In genomic region chr7:98211221-98211675, GRCh38 we compare ENCODE assay signal across 8 cellular contexts. TPM values are rescaled to one million over a fixed set of nuclear protein-coding genes. Genes with fewer than 3 reads are reported as not detected.
DNase-seq lines count a peak whose midpoint lies in the region; ATAC-seq, FAIRE-seq and TF ChIP-seq lines count a peak whose summit lies in the region.

BHLHA15 (plus strand) TSS chr7:98211439; CDS start chr7:98212310, 871 bp downstream.

- H3K4me1 ChIP-seq in CD4-positive, CD25-positive, alpha-beta regulatory T cell (ENCODE audit: control insufficient read depth, insufficient read depth, low read length, poor library complexity, severe bottlenecking): peaks cover 9% of the 10 kb centered on the region
- H3K4me1 ChIP-seq in HEK293 (ENCODE audit: control insufficient read depth, insufficient read depth, low read length): no peaks in the 10 kb centered on the region
- no peaks in the 10 kb centered on the region for H3K4me1 ChIP-seq in endothelial cell of umbilical vein (ENCODE audit: control insufficient read depth, extremely low read depth, insufficient read depth, low read length)

- DNase-seq in CD4-positive, CD25-positive, alpha-beta regulatory T cell: peak in 1 of 3 donors; percentile 37
- DNase-seq in T-helper 17 cell: peak in 2 of 3 donors; percentile 26 to 32
- DNase-seq in endothelial cell of umbilical vein (ENCODE audit: low read depth, low spot score): no peak
- peak; percentile 71 for DNase-seq in nephron progenitor cell
- no peak for DNase-seq in SIG-M5 (lab: John Stamatoyannopoulos, UW)
- DNase-seq in midbrain (lab: John Stamatoyannopoulos, UW): no peak

- peaks cover 11% of the 10 kb centered on the region for H3K36me3 ChIP-seq in CD4-positive, CD25-positive, alpha-beta regulatory T cell (ENCODE audit: control insufficient read depth, insufficient read depth, low read length)
- peaks cover 0 to 9% of the 10 kb centered on the region in 2 experiments; a peak in 1 of 3 replicates for H3K36me3 ChIP-seq in HEK293 (ENCODE audit: control insufficient read depth in 2 of 2, insufficient read depth in 1 of 2, low read length in 2 of 2)
- peaks cover 0 to 10% of the 10 kb centered on the region in 2 experiments for H3K36me3 ChIP-seq in endothelial cell of umbilical vein (ENCODE audit: control insufficient read depth in 2 of 2, extremely low read depth in 1 of 2, insufficient read depth in 2 of 2, low read length in 2 of 2)

- peaks cover 0 to 11% (median under 1%) of the 10 kb centered on the region in 4 donors for H3K4me1 Mint-ChIP-seq in CD4-positive, CD25-positive, alpha-beta regulatory T cell
- H3K4me1 Mint-ChIP-seq in T-helper 17 cell (peaks cover 4% of the 10 kb centered on the region), nephron progenitor cell (peaks cover 15% of the 10 kb centered on the region)

- no peaks in the 10 kb centered on the region for H4K20me1 ChIP-seq in endothelial cell of umbilical vein (replicated peaks; ENCODE audit: control insufficient read depth, extremely low read depth, insufficient read depth, low read length)

- H3K9me1 ChIP-seq in endothelial cell of umbilical vein (replicated peaks; ENCODE audit: control insufficient read depth, extremely low read depth, insufficient read depth, low read length): no peaks in the 10 kb centered on the region

- TF ChIP-seq CTCF in HEK293 (tag by site-specific recombination; IDR thresholded peaks at IDR 0.05) (no peak), endothelial cell of umbilical vein (IDR thresholded peaks at IDR 0.05; ENCODE audit: extremely low read depth in 1 of 2, insufficient read depth in 1 of 2, low read depth in 1 of 2, low read length in 2 of 2) (no peak), nephron progenitor cell (IDR thresholded peaks at IDR 0.05) (no peak)

- H3K9ac ChIP-seq in endothelial cell of umbilical vein (replicated peaks; ENCODE audit: extremely low read depth, insufficient read depth, low read length): no peak within 1 kb of the TSS

- peaks cover 7% of the 10 kb centered on the region for H3K36me3 Mint-ChIP-seq in CD4-positive, CD25-positive, alpha-beta regulatory T cell
- H3K36me3 Mint-ChIP-seq in T-helper 17 cell (ENCODE audit: low read depth) (no peaks in the 10 kb centered on the region), nephron progenitor cell (ENCODE audit: low read depth) (peaks cover 13% of the 10 kb centered on the region)

- H3K27ac Mint-ChIP-seq in CD4-positive, CD25-positive, alpha-beta regulatory T cell: no peak within 1 kb of the TSS
- H3K27ac Mint-ChIP-seq in T-helper 17 cell (no peak within 1 kb of the TSS), nephron progenitor cell (no peak within 1 kb of the TSS)

- no peaks in the 10 kb centered on the region for H3K9me3 Mint-ChIP-seq in CD4-positive, CD25-positive, alpha-beta regulatory T cell
- no peaks in the 10 kb centered on the region for H3K9me3 Mint-ChIP-seq in nephron progenitor cell

- H3K27me3 Mint-ChIP-seq in CD4-positive, CD25-positive, alpha-beta regulatory T cell: no peaks in the 10 kb centered on the region
- H3K27me3 Mint-ChIP-seq in T-helper 17 cell: no peaks in the 10 kb centered on the region
- H3K27me3 Mint-ChIP-seq in nephron progenitor cell (ENCODE audit: low read depth, poor library complexity): peaks cover 12% of the 10 kb centered on the region

- H2AFZ ChIP-seq in endothelial cell of umbilical vein (ENCODE audit: low read depth, low read length): peak within 1 kb of the TSS; percentile 22

- H3K4me3 ChIP-seq in CD4-positive, CD25-positive, alpha-beta regulatory T cell (ENCODE audit: low read depth, low read length): no peak within 1 kb of the TSS
- peak within 1 kb of the TSS; percentile 41 for H3K4me3 ChIP-seq in HEK293 (ENCODE audit: low read depth, low read length)
- H3K4me3 ChIP-seq in endothelial cell of umbilical vein (replicated peaks in 1 of 3; ENCODE audit: insufficient read depth in 1 of 3, low read depth in 1 of 3, low read length in 3 of 3): peak within 1 kb of the TSS in 2 of 3 experiments; percentile 10 to 38

- no peak for FAIRE-seq in endothelial cell of umbilical vein (lab: Jason Lieb, UNC)

- H3K4me2 ChIP-seq in endothelial cell of umbilical vein (ENCODE audit: insufficient read depth, low read length): no peak within 1 kb of the TSS

- H3K79me2 ChIP-seq in endothelial cell of umbilical vein (ENCODE audit: control insufficient read depth, insufficient read depth, low read length): no peaks in the 10 kb centered on the region

- no TSS peak for BruUV-seq in endothelial cell of umbilical vein (replicated peaks; lab: Mats Ljungman, UMichigan)

- peak; percentile 21 to 36 for ATAC-seq in CD4-positive, CD25-positive, alpha-beta regulatory T cell (ENCODE audit: low read depth in 2 of 2)
- ATAC-seq in T-helper 17 cell (peak; percentile 27), GM19467 (IDR thresholded peaks at IDR 0.05; ENCODE audit: unreplicated experiment) (no peak)

- intact Hi-C loops in endothelial cell of umbilical vein (cut with micrococcal nuclease): no loop called here

- dilution Hi-C loops in endothelial cell of umbilical vein (cut with MboI; ENCODE audit: extremely low pct_ligation_motif_present, low sequenced_read_pairs): no loop called here

- no peaks in the 10 kb centered on the region for H3K9me3 ChIP-seq in CD4-positive, CD25-positive, alpha-beta regulatory T cell (ENCODE audit: control insufficient read depth in 2 of 2, low read length in 2 of 2)
- H3K9me3 ChIP-seq in HEK293 (ENCODE audit: control insufficient read depth, insufficient read depth, low read depth, low read length) (no peaks in the 10 kb centered on the region), T-helper 17 cell (ENCODE audit: control insufficient read depth, low read length, poor library complexity, severe bottlenecking) (no peaks in the 10 kb centered on the region), endothelial cell of umbilical vein (replicated peaks; ENCODE audit: control insufficient read depth, insufficient read depth, low read length) (no peaks in the 10 kb centered on the region)

- no peaks in the 10 kb centered on the region for H3K27me3 ChIP-seq in CD4-positive, CD25-positive, alpha-beta regulatory T cell (ENCODE audit: control insufficient read depth, insufficient read depth, low read length)
- H3K27me3 ChIP-seq in endothelial cell of umbilical vein (ENCODE audit: control insufficient read depth in 2 of 2, insufficient read depth in 2 of 2, low read length in 2 of 2): no peaks in the 10 kb centered on the region

- H3K27ac ChIP-seq in CD4-positive, CD25-positive, alpha-beta regulatory T cell (ENCODE audit: insufficient read depth, low read length, poor library complexity, severe bottlenecking): no peak within 1 kb of the TSS
- H3K27ac ChIP-seq in HEK293 (ENCODE audit: extremely low read depth, low read depth, low read length) (no peak within 1 kb of the TSS), endothelial cell of umbilical vein (ENCODE audit: insufficient read depth, low read depth, low read length) (no peak within 1 kb of the TSS)

- no peak for TF ChIP-seq POLR2A in endothelial cell of umbilical vein (IDR thresholded peaks at IDR 0.05; ENCODE audit: low read depth, low read length)

- H3K4me3 Mint-ChIP-seq in CD4-positive, CD25-positive, alpha-beta regulatory T cell: peak within 1 kb of the TSS in 3 of 4 donors; percentile 73 to 81 (median 74)
- H3K4me3 Mint-ChIP-seq in T-helper 17 cell: peak within 1 kb of the TSS; percentile 76
- peak within 1 kb of the TSS; percentile 68 for H3K4me3 Mint-ChIP-seq in nephron progenitor cell

- POLR2A ChIA-PET in HEK293 (lab: Yijun Ruan, JAX): interaction anchor here (0.6 kb wide), 1 partner anchor 45 kb away, joined by 4 read pairs; no protein-coding TSS in a partner anchor
- POLR2A ChIA-PET in endothelial cell of umbilical vein (lab: Charles Lee): no interaction called here

- CTCF ChIA-PET in HEK293 (lab: Yijun Ruan, JAX) (interaction anchor here (1.5 kb wide), 1 partner anchor 43 kb away, joined by 3 read pairs; no protein-coding TSS in a partner anchor), endothelial cell of umbilical vein (lab: Charles Lee) (interaction anchor here (1.0 to 2.4 kb wide), 2 partner anchors 43 to 190 kb away, joined by 3 to 8 read pairs; no protein-coding TSS in a partner anchor)

TF ChIP-seq in HEK293, 187 proteins besides CTCF, POLR2A, EP300 and RAD21 (continues in another document):
- TF ChIP-seq ZNF558 (tag by site-specific recombination; IDR thresholded peaks at IDR 0.05) (no peak), ZNF510 (tag by site-specific recombination; IDR thresholded peaks at IDR 0.05; ENCODE audit: insufficient replicate concordance) (no peak), ZNF654 (tag by site-specific recombination; IDR thresholded peaks at IDR 0.05; ENCODE audit: low read depth) (no peak), ZNF223 (tag by site-specific recombination; IDR thresholded peaks at IDR 0.05) (no peak), ZSCAN23 (tag by site-specific recombination; IDR thresholded peaks at IDR 0.05) (no peak), MYNN (tag by site-specific recombination; IDR thresholded peaks at IDR 0.05; ENCODE audit: borderline replicate concordance) (no peak), ZNF530 (tag by site-specific recombination; IDR thresholded peaks at IDR 0.05; ENCODE audit: low read depth) (no peak), ZNF423 (tag by site-specific recombination; IDR thresholded peaks at IDR 0.05) (no peak)

TF ChIP-seq in endothelial cell of umbilical vein, 7 proteins besides CTCF, POLR2A, EP300 and RAD21 (continues in another document):
- no peak for TF ChIP-seq POLR2AphosphoS5 (IDR thresholded peaks at IDR 0.05; ENCODE audit: insufficient read depth, low read depth, low read length)
- TF ChIP-seq GATA2 (IDR thresholded peaks at IDR 0.05; ENCODE audit: insufficient read depth, insufficient read length, low read depth, low read length): no peak
- TF ChIP-seq, protein P1, sequence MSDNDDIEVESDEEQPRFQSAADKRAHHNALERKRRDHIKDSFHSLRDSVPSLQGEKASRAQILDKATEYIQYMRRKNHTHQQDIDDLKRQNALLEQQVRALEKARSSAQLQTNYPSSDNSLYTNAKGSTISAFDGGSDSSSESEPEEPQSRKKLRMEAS (IDR thresholded peaks at IDR 0.05; ENCODE audit: insufficient read depth, insufficient read length): no peak
- no peak for TF ChIP-seq EZH2 (IDR thresholded peaks at IDR 0.05; ENCODE audit: borderline replicate concordance, low read depth, low read length, severe bottlenecking)
- no peak for TF ChIP-seq FOS (IDR thresholded peaks at IDR 0.05; ENCODE audit: borderline replicate concordance, insufficient read depth, low read length)

RNA-seq across cellular contexts. Expression of gene BHLHA15, which starts in this region (rescaled TPM):
- not detected for total RNA-seq in CD4-positive, CD25-positive, alpha-beta regulatory T cell
- not detected for polyA plus RNA-seq in CD4-positive, CD25-positive, alpha-beta regulatory T cell
- total RNA-seq in T-helper 17 cell (not detected), endothelial cell of umbilical vein (1.2 and 1.5 TPM in 2 replicates)
- polyA plus RNA-seq in endothelial cell of umbilical vein: 0.81 and 1.0 TPM in 2 replicates
- polyA plus RNA-seq in endothelial cell of umbilical vein (2011; cell fraction: cytosol; rRNA removed): 0.12 and 0.48 TPM in 2 replicates
- polyA plus RNA-seq in endothelial cell of umbilical vein (2011; cell fraction: nucleus; rRNA removed): not detected in 2 replicates
- 0.47 and 0.85 TPM in 2 replicates for polyA plus RNA-seq in endothelial cell of umbilical vein (2012)
- not detected in 2 replicates for polyA minus RNA-seq in endothelial cell of umbilical vein
- not detected for polyA minus RNA-seq in endothelial cell of umbilical vein (2011; cell fraction: cytosol; rRNA and poly(A)+ RNA removed)
- polyA minus RNA-seq in endothelial cell of umbilical vein (2011; cell fraction: nucleus; rRNA and poly(A)+ RNA removed): 0.96 TPM in 1 of 2 replicates, not detected in the other

Comparison
In these comparisons a context has a peak if more than half of its experiments do, and no peak if none do; other contexts are left out.
1. Peak in ATAC-seq in CD4-positive, CD25-positive, alpha-beta regulatory T cell; RNA of the gene not detected or under 1 TPM.
2. Peak in DNase-seq and ATAC-seq in T-helper 17 cell; RNA of the gene not detected or under 1 TPM.